In the genomic region with DNA sequence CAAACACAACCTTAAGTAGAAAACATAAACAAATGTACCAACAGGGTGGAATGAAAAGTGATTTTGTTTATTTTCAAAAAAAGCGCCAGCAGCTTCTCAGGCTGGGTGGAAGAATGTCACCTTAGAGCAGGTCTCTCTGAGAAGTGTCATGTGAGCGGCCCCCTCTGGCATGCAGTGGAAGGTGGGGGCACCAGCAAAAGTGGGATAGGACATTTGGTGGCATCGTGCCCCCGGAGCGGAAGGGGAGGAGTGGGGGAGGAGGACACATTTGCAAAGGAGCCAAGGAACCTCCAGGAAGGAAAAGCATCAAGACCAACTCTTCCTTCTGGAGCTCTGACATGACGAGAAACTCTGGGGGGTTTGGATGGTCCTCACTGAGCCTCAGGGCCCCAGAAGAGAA, we compare ENCODE assay signal across 22 cellular contexts.
"Had no signal": no experiment of that assay in that cellular context is flagged by ENCODE, and none has a peak within 500 bp of the region (broad histone marks: within the 10 kb centered on the region; RNA-seq: fewer than 3 reads in every experiment).

No MANE protein-coding gene starts in this region.

- H3K36me3 Mint-ChIP-seq: naive B cell; stimulated activated effector memory CD8-positive, alpha-beta T cell treated with anti-CD3 and anti-CD28 coated beads, Interleukin-12 subunit alpha, Interleukin-12 subunit beta, amount 100 ng/mL, for 72 hours had no signal

- H3K27ac Mint-ChIP-seq: progenitor cell of endocrine pancreas; stimulated activated effector memory CD8-positive, alpha-beta T cell treated with anti-CD3 and anti-CD28 coated beads, Interleukin-12 subunit alpha, Interleukin-12 subunit beta, amount 100 ng/mL, for 72 hours had no signal

- ATAC-seq: left cardiac atrium; left ventricle myocardium superior; right cardiac atrium; stimulated activated effector memory CD8-positive, alpha-beta T cell treated with anti-CD3 and anti-CD28 coated beads, Interleukin-12 subunit alpha, Interleukin-12 subunit beta, amount 100 ng/mL, for 72 hours; stimulated activated naive CD8-positive, alpha-beta T cell treated with anti-CD3 and anti-CD28 coated beads, Interleukin-15, Interleukin-2, amounts not matched to agents 100 U/mL and 50 U/mL, for 24 hours had no signal

- H3K27me3 ChIP-seq: esophagus squamous epithelium, hepatocyte, suprapubic skin, tibial artery, upper lobe of left lung, uterus had no signal

- H3K4me1 ChIP-seq: esophagus squamous epithelium, suprapubic skin, tibial artery, upper lobe of left lung, uterus had no signal

- H3K4me3 ChIP-seq: esophagus squamous epithelium, hepatocyte, lung, smooth muscle cell, suprapubic skin, tibial artery, upper lobe of left lung, uterus had no signal

- H3K4me3 Mint-ChIP-seq: naive B cell; stimulated activated effector memory CD8-positive, alpha-beta T cell treated with anti-CD3 and anti-CD28 coated beads, Interleukin-12 subunit alpha, Interleukin-12 subunit beta, amount 100 ng/mL, for 72 hours had no signal

- H3K4me2 ChIP-seq: hepatocyte, smooth muscle cell had no signal

- H3K27ac ChIP-seq: esophagus squamous epithelium, hepatocyte, suprapubic skin, tibial artery, upper lobe of left lung, uterus had no signal

- H3K9me3 ChIP-seq: suprapubic skin, tibial artery, upper lobe of left lung, uterus had no signal

- H2AFZ ChIP-seq: hepatocyte had no signal

- H3K36me3 ChIP-seq: esophagus squamous epithelium, suprapubic skin, tibial artery, upper lobe of left lung, uterus had no signal

- H3K79me2 ChIP-seq: hepatocyte had no signal

- DNase-seq: effector memory CD4-positive, alpha-beta T cell; esophagus squamous epithelium; foreskin fibroblast; head of caudate nucleus; kidney; left cardiac atrium; left ventricle myocardium superior; mesenchymal stem cell; naive B cell; right cardiac atrium; stimulated activated CD4-positive, alpha-beta T cell treated with anti-CD3 and anti-CD28 coated beads, Interleukin-4, amount 100 ng/mL, for 1 hour; stimulated activated CD8-positive, alpha-beta memory T cell treated with anti-CD3 and anti-CD28 coated beads, Interleukin-4, amount 100 ng/mL, for 48 hours; stimulated activated naive CD8-positive, alpha-beta T cell treated with anti-CD3 and anti-CD28 coated beads, Interleukin-15, Interleukin-2, amounts not matched to agents 100 U/mL and 50 U/mL, for 24 hours; tibial artery; upper lobe of left lung; uterus had no signal

- H3K4me1 Mint-ChIP-seq: stimulated activated effector memory CD8-positive, alpha-beta T cell treated with anti-CD3 and anti-CD28 coated beads, Interleukin-12 subunit alpha, Interleukin-12 subunit beta, amount 100 ng/mL, for 72 hours had no signal
